9 cellular contexts compared by ENCODE assay signal in the genomic region with DNA sequence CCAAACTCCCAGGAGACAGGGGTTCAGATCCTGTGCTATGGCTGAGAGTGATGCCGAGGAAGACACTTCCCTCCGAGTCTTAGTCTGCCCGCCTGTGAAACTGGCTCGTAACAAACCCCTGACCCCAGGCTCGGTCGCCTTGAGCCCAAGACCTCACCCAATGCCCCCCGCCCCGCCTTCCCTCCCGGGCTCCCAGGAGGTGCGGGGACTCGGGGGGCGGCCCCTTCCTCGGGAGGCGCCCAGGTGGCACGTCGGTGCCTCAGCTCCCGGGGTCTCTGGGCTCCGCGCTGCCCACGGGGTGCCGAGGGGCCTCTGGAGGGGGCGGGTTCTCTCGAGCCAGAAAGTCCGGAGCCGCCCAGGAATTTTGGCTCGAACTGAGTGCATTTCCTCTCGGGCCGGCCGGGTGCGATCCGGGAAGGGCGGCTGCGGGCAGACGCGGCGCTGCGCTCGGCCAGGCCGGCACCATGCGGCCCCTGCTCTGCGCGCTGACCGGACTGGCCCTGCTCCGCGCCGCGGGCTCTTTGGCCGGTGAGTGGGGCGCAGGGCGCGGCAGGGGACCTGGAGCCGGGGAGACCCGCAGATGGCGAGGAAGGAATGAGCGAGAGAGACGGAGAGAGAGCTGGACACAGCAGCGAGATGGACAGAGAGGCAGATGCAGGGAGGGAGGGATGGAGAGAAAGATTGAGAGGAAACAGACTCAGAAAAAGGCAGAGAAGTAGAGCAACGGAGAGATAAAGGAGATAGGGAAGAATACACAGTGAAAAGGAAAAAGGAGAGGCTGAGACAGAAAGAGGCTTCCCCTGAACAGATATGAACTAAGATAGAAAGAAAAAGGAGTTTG. TPM values are rescaled to one million over a fixed set of nuclear protein-coding genes. Genes with fewer than 3 reads are reported as not detected.
DNase-seq lines count a peak whose midpoint lies in the region; ATAC-seq, FAIRE-seq and TF ChIP-seq lines count a peak whose summit lies in the region.
"Had no signal": no experiment of that assay in that cellular context is flagged by ENCODE, and none has a peak within 500 bp of the region (broad histone marks: within the 10 kb centered on the region; RNA-seq: fewer than 3 reads in every experiment).

A gene with protein sequence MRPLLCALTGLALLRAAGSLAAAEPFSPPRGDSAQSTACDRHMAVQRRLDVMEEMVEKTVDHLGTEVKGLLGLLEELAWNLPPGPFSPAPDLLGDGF (plus strand): TSS at position 432 of the 841 bp plus-strand sequence. CDS start 33 bp downstream, at position 465.

- H4K20me1 ChIP-seq in GM12878 (ENCODE audit: control insufficient read depth, insufficient read depth), result no peaks in the 10 kb centered on the region

- no peaks in the 10 kb centered on the region for H3K9me3 ChIP-seq in GM12878 (replicated peaks; ENCODE audit: control insufficient read depth, insufficient read depth, low read length)
- H3K9me3 ChIP-seq in small intestine (ENCODE audit: control insufficient read depth, low read depth), result no peaks in the 10 kb centered on the region

- intact Hi-C loops in GM12878 (cut with micrococcal nuclease; ENCODE audit: unreplicated experiment), result no loop called here
- intact Hi-C loops in activated T-helper 2 cell treated with anti-CD3 and anti-CD28 coated beads, Interferon-gamma antibody, Interleukin-2, Interleukin-4, amounts not matched to agents 10 μg/mL and 5 μg/mL and 100 μg/mL, durations not matched to agents 14 hours and 24 hours and 36 hours (cut with micrococcal nuclease), result no loop called here

- SMC1A ChIA-PET in GM12878 (lab: Charles Lee; ENCODE audit: uncharacterized antibody, unreplicated experiment), result no interaction called here

- H3K79me2 ChIP-seq in GM12878 (ENCODE audit: control insufficient read depth, insufficient read depth, low read length), result no peaks in the 10 kb centered on the region

- no peak within 1 kb of the TSS for H3K4me2 ChIP-seq in GM12878 (ENCODE audit: control insufficient read depth, insufficient read depth)

- no peak within 1 kb of the TSS for H3K4me3 ChIP-seq in GM12878
- H3K4me3 ChIP-seq in iPS-11a (ENCODE audit: low read depth, low read length), result peak within 1 kb of the TSS; percentile 43
- peak within 1 kb of the TSS; percentile 62 for H3K4me3 ChIP-seq in retinal pigment epithelial cell (ENCODE audit: low read length)
- H3K4me3 ChIP-seq in small intestine (ENCODE audit: low read depth in 1 of 2, low read length in 2 of 2), result peak within 1 kb of the TSS in 1 of 2 donors; percentile 0

- TF ChIP-seq CTCF in GM12878 (IDR thresholded peaks at IDR 0.05 in 2 of 3, conservative IDR thresholded peaks at IDR 0.05 in 1 of 3; ENCODE audit: control insufficient read depth in 2 of 3, extremely low read depth in 1 of 3, insufficient read depth in 1 of 3, low read depth in 3 of 3, low read length in 3 of 3) (no peak), retinal pigment epithelial cell (conservative IDR thresholded peaks at IDR 0.05; ENCODE audit: low read depth, low read length) (no peak)

- CTCF ChIA-PET in GM12878 (lab: Yijun Ruan, JAX), result no interaction called here

- ATAC-seq in GM12878, result no peak
- no peak for ATAC-seq in HG03469 (IDR thresholded peaks at IDR 0.05; ENCODE audit: unreplicated experiment)
- ATAC-seq in HG03280 (IDR thresholded peaks at IDR 0.05; ENCODE audit: unreplicated experiment), result no peak

- H3K27ac Mint-ChIP-seq in activated T-helper 2 cell treated with anti-CD3 and anti-CD28 coated beads, Interferon-gamma antibody, Interleukin-2, Interleukin-4, amounts not matched to agents 10 μg/mL and 5 μg/mL and 100 μg/mL, durations not matched to agents 14 hours and 24 hours and 36 hours, result no peak within 1 kb of the TSS

- TF ChIP-seq POLR2A in GM12878 (IDR thresholded peaks at IDR 0.05; ENCODE audit: low read depth, low read length), result no peak

- H3K27ac ChIP-seq in GM12878 (ENCODE audit: control insufficient read depth, insufficient read depth) (no peak within 1 kb of the TSS), small intestine (ENCODE audit: low read depth in 1 of 2, low read length in 1 of 2) (peak within 1 kb of the TSS in 1 of 2 donors; percentile 81)
- H3K27ac ChIP-seq: HL-60 had no signal

- no TSS peak for BruUV-seq in GM12878 (replicated peaks; lab: Mats Ljungman, UMichigan)

- 14% methylated on average over 27 of the region's 58 CpGs for WGBS in GM12878 (ENCODE audit: insufficient coverage, insufficient replicate concordance, low lambda C conversion rate, missing lambda C conversion rate)
- 1 to 4% (median 3%) methylated on average over 45 to 58 of the region's 58 CpGs for WGBS in small intestine, 3 donors

- in situ Hi-C loops in GM12878 (cut with MboI), result no loop called here

- TF ChIP-seq EP300 in GM12878 (IDR thresholded peaks at IDR 0.05; ENCODE audit: borderline replicate concordance in 1 of 2, control insufficient read depth in 1 of 2, low read depth in 2 of 2, low read length in 2 of 2), result no peak

- no peak within 1 kb of the TSS for H2AFZ ChIP-seq in GM12878 (ENCODE audit: control insufficient read depth, low read depth, low read length)

- H3K27me3 ChIP-seq in GM12878 (replicated peaks in 1 of 2; ENCODE audit: control insufficient read depth in 2 of 2, insufficient read depth in 2 of 2, low read length in 1 of 2) (peaks cover 3 to 7% of the 10 kb centered on the region in 2 experiments; a peak in 3 of 4 replicates), small intestine (ENCODE audit: control insufficient read depth in 2 of 2, insufficient read depth in 2 of 2, low read length in 2 of 2) (peaks cover 0 to 4% of the 10 kb centered on the region in 2 donors)

- POLR2A ChIA-PET in GM12878 (lab: Charles Lee), result no interaction called here

- no peak within 1 kb of the TSS for H3K9ac ChIP-seq in GM12878 (ENCODE audit: control insufficient read depth, insufficient read depth, low read length)

- RAD21 ChIA-PET in GM12878 (lab: Charles Lee; ENCODE audit: unreplicated experiment), result no interaction called here

- H3K36me3 ChIP-seq in GM12878 (ENCODE audit: control insufficient read depth in 2 of 2, insufficient read depth in 2 of 2, low read length in 1 of 2), result no peaks in the 10 kb centered on the region
- no peaks in the 10 kb centered on the region for H3K36me3 ChIP-seq in small intestine (ENCODE audit: control insufficient read depth in 2 of 2, insufficient read depth in 2 of 2, low read length in 2 of 2)

- DNase-seq in GM03348 (ENCODE audit: low spot score) (peak; percentile 81), GM12878 (ENCODE audit: low read depth, low spot score) (no peak), retinal pigment epithelial cell (ENCODE audit: low read depth) (no peak), small intestine (no peak)
- DNase-seq in activated T-helper 2 cell treated with anti-CD3 and anti-CD28 coated beads, Interferon-gamma antibody, Interleukin-2, Interleukin-4, amounts not matched to agents 10 μg/mL and 5 μg/mL and 100 μg/mL, durations not matched to agents 14 hours and 24 hours and 36 hours (ENCODE audit: low spot score), result no peak

- H3K36me3 Mint-ChIP-seq in activated T-helper 2 cell treated with anti-CD3 and anti-CD28 coated beads, Interferon-gamma antibody, Interleukin-2, Interleukin-4, amounts not matched to agents 10 μg/mL and 5 μg/mL and 100 μg/mL, durations not matched to agents 14 hours and 24 hours and 36 hours (ENCODE audit: low read depth), result no peaks in the 10 kb centered on the region

- TF ChIP-seq RAD21 in GM12878 (IDR thresholded peaks at IDR 0.05; ENCODE audit: insufficient read depth, low read depth, low read length), result no peak

- no peak for FAIRE-seq in GM12878 (lab: Jason Lieb, UNC)
- FAIRE-seq in small intestine (lab: Jason Lieb, UNC), result no peak

- H3K4me1 ChIP-seq in GM12878 (ENCODE audit: control insufficient read depth, insufficient read depth, low read length), result no peaks in the 10 kb centered on the region
- H3K4me1 ChIP-seq in small intestine (ENCODE audit: control insufficient read depth in 2 of 2, insufficient read depth in 1 of 2, low read depth in 1 of 2, low read length in 1 of 2), result no peaks in the 10 kb centered on the region

- H3K4me3 Mint-ChIP-seq in activated T-helper 2 cell treated with anti-CD3 and anti-CD28 coated beads, Interferon-gamma antibody, Interleukin-2, Interleukin-4, amounts not matched to agents 10 μg/mL and 5 μg/mL and 100 μg/mL, durations not matched to agents 14 hours and 24 hours and 36 hours (ENCODE audit: low read depth), result no peak within 1 kb of the TSS

- peaks cover 33% of the 10 kb centered on the region for H3K27me3 Mint-ChIP-seq in activated T-helper 2 cell treated with anti-CD3 and anti-CD28 coated beads, Interferon-gamma antibody, Interleukin-2, Interleukin-4, amounts not matched to agents 10 μg/mL and 5 μg/mL and 100 μg/mL, durations not matched to agents 14 hours and 24 hours and 36 hours (ENCODE audit: low read depth)

- H3K4me1 Mint-ChIP-seq in activated T-helper 2 cell treated with anti-CD3 and anti-CD28 coated beads, Interferon-gamma antibody, Interleukin-2, Interleukin-4, amounts not matched to agents 10 μg/mL and 5 μg/mL and 100 μg/mL, durations not matched to agents 14 hours and 24 hours and 36 hours (ENCODE audit: low read depth), result peaks cover 3% of the 10 kb centered on the region

- no peaks in the 10 kb centered on the region for H3K9me3 Mint-ChIP-seq in activated T-helper 2 cell treated with anti-CD3 and anti-CD28 coated beads, Interferon-gamma antibody, Interleukin-2, Interleukin-4, amounts not matched to agents 10 μg/mL and 5 μg/mL and 100 μg/mL, durations not matched to agents 14 hours and 24 hours and 36 hours

TF ChIP-seq in GM12878, 131 proteins besides CTCF, POLR2A, EP300 and RAD21 (continues in another document):
- TF ChIP-seq MYB (IDR thresholded peaks at IDR 0.05; ENCODE audit: borderline replicate concordance, low read depth, low read length), result no peak

RNA-seq across cellular contexts. Expression of the gene that starts here (rescaled TPM):
- not detected in 2 replicates for total RNA-seq in GM12878 (2013; cell fraction: nucleolus; rRNA removed)
- total RNA-seq in GM12878 (2014; rRNA removed) (not detected in 2 replicates), GM12878 (2014; rRNA removed; fragmentation: Illumina TruSeq; extraction: Trizol) (not detected in 2 replicates), GM12878 (2021) (not detected in 2 replicates)
- not detected for polyA plus RNA-seq in GM12878 (2011; ENCODE audit: low read depth)
- polyA plus RNA-seq in GM12878 (2011; rRNA removed) (not detected in 2 replicates), GM12878 (2014; fragmentation: Illumina TruSeq; extraction: Trizol) (not detected in 2 replicates), GM12878 (2014; fragmentation: Nextera tagmentation; extraction: Ambion mirVana) (not detected), GM12878 (2014; rRNA removed) (not detected in 2 replicates), GM12878 (2016; fragmentation: Nextera tagmentation; extraction: Ambion mirVana) (not detected), small intestine (10 to 100 TPM in 1 of 3 donors, 1 to 10 TPM in 1, not detected in 1; 4.6 to 22.2 TPM)
- polyA plus RNA-seq in GM12878 (2011; cell fraction: cytosol; rRNA removed), result not detected in 2 replicates
- polyA plus RNA-seq in GM12878 (2011; cell fraction: nucleus; rRNA removed), result not detected in 2 replicates
- 0.15 and 0.32 TPM in 2 replicates for polyA plus RNA-seq in GM12878 (2012)
- not detected in 2 replicates for polyA minus RNA-seq in GM12878 (2011; rRNA and poly(A)+ RNA removed)
- not detected in 2 replicates for polyA minus RNA-seq in GM12878 (2011; cell fraction: cytosol; rRNA and poly(A)+ RNA removed)
- not detected in 2 replicates for polyA minus RNA-seq in GM12878 (2011; cell fraction: nucleus; rRNA and poly(A)+ RNA removed)
- total RNA-seq in activated T-helper 2 cell treated with anti-CD3 and anti-CD28 coated beads, Interferon-gamma antibody, Interleukin-2, Interleukin-4, amounts not matched to agents 10 μg/mL and 5 μg/mL and 100 μg/mL, durations not matched to agents 14 hours and 24 hours and 36 hours, result not detected in 2 replicates
